20 cellular contexts compared by ENCODE assay signal in the genomic region with DNA sequence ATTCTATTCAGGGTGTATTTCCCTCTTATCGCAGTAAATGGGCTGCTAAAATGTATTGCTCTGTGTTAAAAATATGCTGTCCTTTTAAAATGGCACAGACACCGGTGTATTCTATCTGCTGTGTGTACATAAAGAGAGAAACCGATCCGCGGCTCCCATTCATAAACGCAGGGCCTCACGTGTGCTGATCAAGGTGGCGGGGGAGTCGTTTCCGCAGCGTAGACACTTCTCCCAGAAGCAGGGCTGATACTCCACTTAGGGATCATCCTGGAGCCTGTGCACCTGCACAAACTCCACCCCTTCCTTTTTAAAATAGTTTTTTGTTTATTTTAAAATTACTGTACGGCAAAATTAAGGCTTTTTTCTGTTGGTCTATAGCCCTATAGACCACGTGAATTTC.
DNase-seq lines count a peak whose midpoint lies in the region; ATAC-seq lines count a peak whose summit lies in the region.
"Had no signal": no experiment of that assay in that cellular context is flagged by ENCODE, and none has a peak within 500 bp of the region (broad histone marks: within the 10 kb centered on the region; RNA-seq: fewer than 3 reads in every experiment).

No MANE protein-coding gene starts in this region.

- no peak for ATAC-seq in HG03521 (IDR thresholded peaks at IDR 0.05; ENCODE audit: unreplicated experiment)
- ATAC-seq: GM12878, Panc1 had no signal

- DNase-seq in NCI-H146 (lab: John Stamatoyannopoulos, UW) (peak; percentile 35), NCI-H146 treated with DMSO at 0.1 percent for 48 hours (lab: John Stamatoyannopoulos, UW; ENCODE audit: unreplicated experiment) (no peak), NCI-H748 (lab: John Stamatoyannopoulos, UW; ENCODE audit: unreplicated experiment) (peak; percentile 45), NCI-H748 treated with DMSO at 0.1 percent for 48 hours (lab: John Stamatoyannopoulos, UW) (no peak), NCI-H1436 treated with DMSO at 0.1 percent for 48 hours (lab: John Stamatoyannopoulos, UW) (peak; percentile 56), DMS79 treated with DMSO at 0.1 percent for 48 hours (lab: John Stamatoyannopoulos, UW) (no peak)
- DNase-seq in stimulated activated CD4-positive, alpha-beta T cell treated with anti-CD3 and anti-CD28 coated beads, Interleukin-15, amount 100 ng/mL, for 24 hours, result no peak
- DNase-seq: 8988T; CD8-positive, alpha-beta memory T cell; DND-41; H7; MM.1S; NCI-H1048; NCI-H2029; NCI-H446; NCI-H69; T-helper 1 cell had no signal

Comparison
In these comparisons a context has a peak if more than half of its experiments do, and no peak if none do; other contexts are left out.
1. DNase-seq: peak in NCI-H146 (single experiment), NCI-H748 (single experiment) and NCI-H1436 treated with DMSO at 0.1 percent for 48 hours (single experiment); none in NCI-H146 treated with DMSO at 0.1 percent for 48 hours (single experiment), NCI-H748 treated with DMSO at 0.1 percent for 48 hours (single experiment), DMS79 treated with DMSO at 0.1 percent for 48 hours (single experiment) and stimulated activated CD4-positive, alpha-beta T cell treated with anti-CD3 and anti-CD28 coated beads, Interleukin-15, amount 100 ng/mL, for 24 hours (single experiment).